Comparison of ENCODE assay signal across 8 cellular contexts in the genomic region with DNA sequence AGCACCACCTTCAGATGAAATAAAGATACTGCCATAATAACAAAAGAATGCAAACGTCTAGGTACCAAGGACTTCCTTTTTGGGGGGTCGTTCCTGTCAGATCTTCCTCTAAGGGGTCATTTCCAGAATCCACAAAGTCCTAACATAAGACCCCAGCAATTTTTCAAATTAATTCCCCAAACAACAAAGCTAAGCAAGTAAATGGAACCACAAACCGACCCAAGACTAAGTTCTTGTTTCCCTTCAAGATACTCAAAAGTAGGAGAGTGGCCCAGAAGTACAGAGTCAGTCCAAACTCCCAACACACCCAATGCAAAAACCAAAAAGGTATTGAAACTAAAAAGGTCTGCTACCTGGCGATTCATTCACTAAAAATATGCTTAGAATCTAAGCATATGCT. TPM values are rescaled to one million over a fixed set of nuclear protein-coding genes. Genes with fewer than 3 reads are reported as not detected.
DNase-seq lines count a peak whose midpoint lies in the region; ATAC-seq and TF ChIP-seq lines count a peak whose summit lies in the region.

No MANE protein-coding gene starts in this region.

- H4K20me1 ChIP-seq in fibroblast of lung (ENCODE audit: control insufficient read depth, extremely low read depth, insufficient read depth, low read length) = no peaks in the 10 kb centered on the region

- H3K4me3 ChIP-seq in GM12875 (ENCODE audit: low read depth, low read length) (peak overlapping the region; percentile 76), SJCRH30 (peak overlapping the region; percentile 80), fibroblast of lung (replicated peaks in 1 of 4; ENCODE audit: control extremely low read depth in 1 of 4, insufficient read depth in 1 of 4, low read depth in 3 of 4, low read length in 4 of 4) (peak overlapping the region; percentile 76 to 90 (median 82)), retinal pigment epithelial cell (ENCODE audit: low read length) (peak overlapping the region; percentile 65)

- H3K4me1 ChIP-seq in SJCRH30 (peaks cover 11% of the 10 kb centered on the region), fibroblast of lung (ENCODE audit: control insufficient read depth, extremely low read depth, insufficient read depth, low read length) (peaks cover 2% of the 10 kb centered on the region)

- no peak for ATAC-seq in GM21360 (IDR thresholded peaks at IDR 0.05; ENCODE audit: unreplicated experiment)

- H3K27ac ChIP-seq in SJCRH30 (no peak overlapping the region), fibroblast of lung (ENCODE audit: insufficient read depth, low read length) (peak overlapping the region; percentile 71)

- H3K9me3 ChIP-seq in SJCRH30 (replicated peaks) (no peaks in the 10 kb centered on the region), fibroblast of lung (ENCODE audit: control insufficient read depth, insufficient read depth, low read depth, low read length) (no peaks in the 10 kb centered on the region)

- no peak overlapping the region for H3K9ac ChIP-seq in fibroblast of lung (ENCODE audit: insufficient read depth, low read length)

- DNase-seq in SJCRH30 = no peak
- no peak for DNase-seq in fibroblast of lung (ENCODE audit: low read depth in 2 of 2)
- DNase-seq in retinal pigment epithelial cell (ENCODE audit: low read depth) = no peak
- no peak for DNase-seq in T-helper 9 cell
- no peak for DNase-seq in putamen (ENCODE audit: low spot score)
- DNase-seq in SIG-M5 treated with dmso at 0.1 percent for 504 hours (lab: John Stamatoyannopoulos, UW; ENCODE audit: unreplicated experiment) = no peak

- H3K79me2 ChIP-seq in fibroblast of lung (ENCODE audit: control insufficient read depth, insufficient read depth, low read length) = peaks cover 60% of the 10 kb centered on the region

- peak overlapping the region; percentile 86 for H3K4me2 ChIP-seq in fibroblast of lung (ENCODE audit: extremely low read depth, insufficient read depth, low read length)

- H3K36me3 ChIP-seq in SJCRH30 = no peaks in the 10 kb centered on the region
- no peaks in the 10 kb centered on the region for H3K36me3 ChIP-seq in fibroblast of lung (ENCODE audit: control insufficient read depth, insufficient read depth, low read length)

- no peak overlapping the region for H2AFZ ChIP-seq in fibroblast of lung (ENCODE audit: low read length)

- no peak for TF ChIP-seq CTCF in GM12875 (IDR thresholded peaks at IDR 0.05; ENCODE audit: borderline replicate concordance, insufficient read depth, low read depth, low read length)
- no peak for TF ChIP-seq CTCF in fibroblast of lung (conservative IDR thresholded peaks at IDR 0.05 in 1 of 2, IDR thresholded peaks at IDR 0.05 in 1 of 2; ENCODE audit: low read depth in 1 of 2, low read length in 2 of 2)
- TF ChIP-seq CTCF in retinal pigment epithelial cell (conservative IDR thresholded peaks at IDR 0.05; ENCODE audit: low read depth, low read length) = no peak

- H3K27me3 ChIP-seq in SJCRH30 (no peaks in the 10 kb centered on the region), fibroblast of lung (ENCODE audit: control insufficient read depth, insufficient read depth, low read length) (no peaks in the 10 kb centered on the region)

RNA-seq across cellular contexts. Expression of a gene that starts 1.2 kb away (rescaled TPM):
- total RNA-seq in SJCRH30 (2014; rRNA removed; shearing (Covaris generic)) = 88.6 and 91.7 TPM in 2 replicates
- 102 and 112 TPM in 2 replicates for total RNA-seq in fibroblast of lung
- polyA plus RNA-seq in fibroblast of lung = 40.5 and 60.6 TPM in 2 replicates
- polyA plus RNA-seq in fibroblast of lung (2012) = 37.6 and 49.6 TPM in 2 replicates
- polyA minus RNA-seq in fibroblast of lung (ENCODE audit: low replicate concordance) = 31.1 and 42.1 TPM in 2 replicates
